ENCODE assay signal across 8 cellular contexts in the genomic region with DNA sequence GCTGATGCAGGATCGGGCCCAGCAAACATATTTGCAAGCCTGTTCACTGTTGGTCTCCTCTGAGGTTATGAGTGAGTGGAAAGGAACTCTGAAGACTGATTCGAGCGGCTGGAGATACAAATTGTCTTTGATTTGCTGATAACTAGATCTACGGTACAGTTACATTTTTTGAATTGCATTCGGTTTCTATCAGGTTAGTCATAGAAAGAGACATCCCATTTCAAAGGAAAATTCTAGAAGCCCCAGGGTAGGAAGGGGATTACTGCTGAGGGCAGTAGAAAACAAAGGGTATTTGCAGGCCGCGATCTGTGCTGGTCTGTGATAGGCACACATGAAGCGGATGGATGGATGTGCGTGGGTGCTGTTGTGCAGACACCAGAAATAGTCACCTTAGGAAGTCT.
A peak's percentile ranks its signal among the peaks of the same experiment; 100 is the strongest.
DNase-seq lines count a peak whose midpoint lies in the region; ATAC-seq and TF ChIP-seq lines count a peak whose summit lies in the region.

No MANE protein-coding gene starts in this region.

- H3K27ac ChIP-seq in adrenal gland: peak overlapping the region; percentile 70 to 93 (median 78)
- H3K27ac ChIP-seq in stomach smooth muscle (ENCODE audit: low read length): peak overlapping the region; percentile 18

- H3K4me1 ChIP-seq in adrenal gland (replicated peaks in 1 of 2) (peaks cover 26 to 48% of the 10 kb centered on the region in 2 donors), stomach smooth muscle (ENCODE audit: control insufficient read depth, insufficient read depth, low read length) (peaks cover 27% of the 10 kb centered on the region)

- TF ChIP-seq CTCF in adrenal gland (IDR thresholded peaks at IDR 0.05): no peak

- no peaks in the 10 kb centered on the region for H3K27me3 ChIP-seq in adrenal gland
- H3K27me3 ChIP-seq in stomach smooth muscle (ENCODE audit: control insufficient read depth in 1 of 2, insufficient read depth in 2 of 2, low read length in 2 of 2): no peaks in the 10 kb centered on the region

- peak in 1 of 2 donors; percentile 6 for TF ChIP-seq POLR2A in adrenal gland (IDR thresholded peaks at IDR 0.05)

- 52 to 68% (median 66%) methylated on average over 9 of the region's 9 CpGs for WGBS in adrenal gland, 4 donors

- peak; percentile 74 for DNase-seq in HS-5 (ENCODE audit: low read depth)
- no peak for DNase-seq in adrenal gland
- peak; percentile 87 for DNase-seq in kidney glomerular epithelial cell (lab: John Stamatoyannopoulos, UW)
- no peak for DNase-seq in NCI-H1436 treated with DMSO at 0.1 percent for 48 hours (lab: John Stamatoyannopoulos, UW)

- intact Hi-C loops in adrenal gland (cut with DNase I): loop anchor here (5.0 kb wide), 2 partner anchors 256 to 261 kb away; a partner anchor contains a TSS

- H3K9me3 ChIP-seq in adrenal gland (replicated peaks in 1 of 3) (no peaks in the 10 kb centered on the region), stomach smooth muscle (ENCODE audit: control insufficient read depth in 2 of 2, low read length in 2 of 2) (no peaks in the 10 kb centered on the region)

- ATAC-seq in HG02642 (IDR thresholded peaks at IDR 0.05; ENCODE audit: poor library complexity, unreplicated experiment) (no peak), GM21360 (IDR thresholded peaks at IDR 0.05; ENCODE audit: unreplicated experiment) (no peak), GM21619 (IDR thresholded peaks at IDR 0.05; ENCODE audit: unreplicated experiment) (no peak)

- no peaks in the 10 kb centered on the region for H3K36me3 ChIP-seq in adrenal gland (replicated peaks in 1 of 2)
- H3K36me3 ChIP-seq in stomach smooth muscle (ENCODE audit: control insufficient read depth in 2 of 2, insufficient read depth in 2 of 2, low read length in 2 of 2): peaks cover 0 to 7% of the 10 kb centered on the region in 2 donors

- H3K4me3 ChIP-seq in adrenal gland: no peak overlapping the region
- no peak overlapping the region for H3K4me3 ChIP-seq in stomach smooth muscle (ENCODE audit: low read length in 2 of 2)

- H3K9ac ChIP-seq in stomach smooth muscle (ENCODE audit: low read length in 2 of 2): peak overlapping the region; percentile 30 to 57

Comparison
In these comparisons a context has a peak if more than half of its experiments do, and no peak if none do; other contexts are left out.
1. DNase-seq: peak in HS-5 (single experiment) and kidney glomerular epithelial cell (single experiment); none in adrenal gland (0 of 7) and NCI-H1436 treated with DMSO at 0.1 percent for 48 hours (single experiment).